In the genomic region with DNA sequence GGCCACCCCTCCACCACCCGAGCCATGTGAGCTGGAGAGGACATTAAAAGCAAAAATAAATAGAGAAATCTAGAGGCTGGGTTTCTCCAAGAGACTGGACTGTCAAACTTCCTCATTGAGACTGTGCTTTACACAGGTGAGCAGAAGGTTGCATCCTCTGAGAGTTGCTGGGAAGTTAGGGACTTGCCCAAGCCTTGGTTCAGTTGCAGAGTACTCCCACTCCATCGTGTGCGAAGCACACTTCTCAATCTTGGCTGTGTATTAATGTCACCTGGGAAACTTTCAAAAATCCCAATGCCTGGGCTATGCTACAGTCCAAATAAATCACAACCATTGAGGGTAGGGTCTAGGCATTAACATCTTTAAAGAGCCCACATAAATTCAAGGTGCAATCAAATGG, we compare ENCODE assay signal across 20 cellular contexts.
"Had no signal": no experiment of that assay in that cellular context is flagged by ENCODE, and none has a peak within 500 bp of the region (broad histone marks: within the 10 kb centered on the region; RNA-seq: fewer than 3 reads in every experiment).

No MANE protein-coding gene starts in this region.

- FAIRE-seq: colon, kidney had no signal

- H3K27me3 ChIP-seq: esophagus squamous epithelium, thyroid gland had no signal

- H3K4me3 Mint-ChIP-seq: activated CD4-positive, alpha-beta T cell treated with anti-CD3 and anti-CD28 coated beads for 36 hours; activated CD8-positive, alpha-beta T cell treated with anti-CD3 and anti-CD28 coated beads for 36 hours; activated T-cell treated with anti-CD3 and anti-CD28 coated beads, Interleukin-2, amount 50 U/mL, for 72 hours; memory B cell; natural killer cell had no signal

- H3K4me3 ChIP-seq: esophagus squamous epithelium, left ventricle myocardium inferior, thyroid gland had no signal

- H3K36me3 Mint-ChIP-seq: activated naive CD4-positive, alpha-beta T cell treated with anti-CD3 and anti-CD28 coated beads, Interleukin-2, amount 50 U/mL, for 72 hours; memory B cell; natural killer cell had no signal

- H3K27ac ChIP-seq: esophagus squamous epithelium, left ventricle myocardium inferior, neutrophil, thyroid gland, WERI-Rb-1 had no signal

- DNase-seq: activated CD4-positive, alpha-beta T cell treated with anti-CD3 and anti-CD28 coated beads for 36 hours; activated CD8-positive, alpha-beta memory T cell treated with anti-CD3 and anti-CD28 coated beads, Interleukin-2, amount 50 U/mL, for 4 hours; activated CD8-positive, alpha-beta T cell treated with anti-CD3 and anti-CD28 coated beads for 36 hours; activated gamma-delta T cell; activated T-cell treated with anti-CD3 and anti-CD28 coated beads, Interleukin-2, amount 50 U/mL, for 72 hours; caudate nucleus; esophagus squamous epithelium; hippocampal formation; kidney; left ventricle myocardium inferior; natural killer cell; retina; stimulated activated CD4-positive, alpha-beta T cell treated with anti-CD3 and anti-CD28 coated beads, Interleukin-12 subunit alpha, Interleukin-12 subunit beta, amount 100 ng/mL, for 4 hours; stimulated activated CD4-positive, alpha-beta T cell treated with anti-CD3 and anti-CD28 coated beads, Interleukin-2, amount 100 ng/mL, for 24 hours; thyroid gland; WERI-Rb-1 had no signal

- H3K9me3 ChIP-seq: esophagus squamous epithelium, left ventricle myocardium inferior, neutrophil, thyroid gland had no signal

- ATAC-seq: activated CD4-positive, alpha-beta T cell treated with anti-CD3 and anti-CD28 coated beads for 36 hours; activated CD8-positive, alpha-beta T cell treated with anti-CD3 and anti-CD28 coated beads for 36 hours; activated naive CD4-positive, alpha-beta T cell treated with anti-CD3 and anti-CD28 coated beads, Interleukin-2, amount 50 U/mL, for 72 hours; activated T-cell treated with anti-CD3 and anti-CD28 coated beads, Interleukin-2, amount 50 U/mL, for 72 hours; natural killer cell had no signal

- H3K4me1 ChIP-seq: esophagus squamous epithelium had no signal

- H3K9me3 Mint-ChIP-seq: activated CD8-positive, alpha-beta T cell treated with anti-CD3 and anti-CD28 coated beads for 36 hours; activated naive CD4-positive, alpha-beta T cell treated with anti-CD3 and anti-CD28 coated beads, Interleukin-2, amount 50 U/mL, for 72 hours; activated T-cell treated with anti-CD3 and anti-CD28 coated beads, Interleukin-2, amount 50 U/mL, for 72 hours; memory B cell; natural killer cell had no signal

- H3K27ac Mint-ChIP-seq: activated CD4-positive, alpha-beta T cell treated with anti-CD3 and anti-CD28 coated beads for 36 hours; activated CD8-positive, alpha-beta T cell treated with anti-CD3 and anti-CD28 coated beads for 36 hours; activated naive CD4-positive, alpha-beta T cell treated with anti-CD3 and anti-CD28 coated beads, Interleukin-2, amount 50 U/mL, for 72 hours; activated T-cell treated with anti-CD3 and anti-CD28 coated beads, Interleukin-2, amount 50 U/mL, for 72 hours; memory B cell; natural killer cell had no signal

- H3K36me3 ChIP-seq: esophagus squamous epithelium, left ventricle myocardium inferior, neutrophil, thyroid gland, WERI-Rb-1 had no signal
